ENCODE assay signal across 17 cellular contexts in the genomic region with DNA sequence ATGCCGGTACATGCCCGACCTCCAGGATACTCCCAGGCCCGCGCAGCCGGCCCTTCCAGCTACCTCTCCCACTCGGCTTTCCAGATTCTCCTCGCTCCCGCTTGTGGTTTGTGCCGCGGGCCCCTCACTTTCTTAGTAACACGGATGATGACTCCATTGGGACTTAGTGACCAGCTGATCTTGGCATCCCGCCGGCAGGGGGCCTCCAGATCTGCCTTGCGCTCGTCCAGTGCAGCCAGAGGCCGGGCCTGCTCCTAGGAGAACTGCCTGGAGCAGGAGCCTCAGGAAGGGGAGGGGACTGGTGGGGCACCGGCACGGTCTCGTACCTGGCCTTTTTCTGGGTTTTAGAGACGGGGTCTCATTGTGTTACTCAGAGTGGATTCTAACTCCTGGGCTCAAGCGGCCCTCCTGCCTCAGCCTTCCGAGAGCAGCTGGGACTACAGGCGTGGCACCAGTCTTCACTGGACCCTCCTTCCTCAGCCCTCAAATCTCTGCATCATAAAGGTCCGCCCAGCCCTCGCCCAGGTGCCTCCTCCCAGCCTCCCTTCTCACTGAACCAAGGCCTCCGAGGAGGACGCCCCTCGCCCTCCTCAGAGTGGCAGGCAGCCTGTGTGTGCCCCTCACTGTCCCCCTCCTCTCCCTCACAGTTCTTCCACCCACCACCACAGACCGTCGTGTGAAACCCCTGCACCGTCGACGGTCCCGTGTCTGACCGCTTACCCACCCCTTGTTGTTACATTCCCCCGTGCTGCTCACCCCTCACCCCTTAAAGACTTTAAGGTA.
A peak's percentile ranks its signal among the peaks of the same experiment; 100 is the strongest.
DNase-seq lines count a peak whose midpoint lies in the region; ATAC-seq and TF ChIP-seq lines count a peak whose summit lies in the region.
"Had no signal": no experiment of that assay in that cellular context is flagged by ENCODE, and none has a peak within 500 bp of the region (broad histone marks: within the 10 kb centered on the region; RNA-seq: fewer than 3 reads in every experiment).

No MANE protein-coding gene starts in this region.

- peak overlapping the region; percentile 19; the same call in 1 of the 2 replicates for H2AFZ ChIP-seq in GM23338

- no peak for TF ChIP-seq EP300 in gastroesophageal sphincter (IDR thresholded peaks at IDR 0.05)

- H3K4me1 Mint-ChIP-seq in GM23338 (peaks cover 13% of the 10 kb centered on the region), WTC11 (peaks cover 22% of the 10 kb centered on the region)

- 68 to 74% (median 70%) methylated on average over 33 of the region's 36 CpGs for WGBS in psoas muscle, 3 donors
- WGBS in gastroesophageal sphincter (ENCODE audit: low coverage in 1 of 2), 2 donors = 80 to 84% methylated on average over 6 to 22 of the region's 36 CpGs

- H3K27me3 Mint-ChIP-seq in GM23338 (ENCODE audit: insufficient read depth, low read depth, poor library complexity) (peaks cover 8% of the 10 kb centered on the region), WTC11 (ENCODE audit: low read depth) (no peaks in the 10 kb centered on the region)
- H3K27me3 Mint-ChIP-seq: activated B cell treated with CpG ODN at 0.5 μM for 24 hours had no signal

- H3K4me1 ChIP-seq in GM23338 (ENCODE audit: insufficient read depth) (no peaks in the 10 kb centered on the region), psoas muscle (no peaks in the 10 kb centered on the region), gastroesophageal sphincter (peaks cover 0 to 9% (median 0%) of the 10 kb centered on the region in 3 donors)

- H4K20me1 ChIP-seq in GM23338 (replicated peaks; ENCODE audit: insufficient read depth) = no peaks in the 10 kb centered on the region

- ATAC-seq in GM23338 (peak; percentile 79), WTC11 (peak; percentile 63), left ventricle myocardium superior (peak; percentile 35), psoas muscle (no peak), HG03565 (IDR thresholded peaks at IDR 0.05; ENCODE audit: unreplicated experiment) (no peak), gastroesophageal sphincter (no peak)
- ATAC-seq: activated naive CD4-positive, alpha-beta T cell treated with anti-CD3 and anti-CD28 coated beads, Interleukin-2, amount 50 U/mL, for 72 hours; esophagus mucosa had no signal

- intact Hi-C loops in left ventricle myocardium superior (cut with micrococcal nuclease) = no loop called here
- intact Hi-C loops in psoas muscle (cut with DNase I) = loop anchor here in 1 of 2 donors (10.0 kb wide), 1 partner anchor 157 kb away; the partner anchor contains the start of gene VAV3

- H3K9me3 ChIP-seq in psoas muscle = no peaks in the 10 kb centered on the region
- no peaks in the 10 kb centered on the region for H3K9me3 ChIP-seq in gastroesophageal sphincter
- H3K9me3 ChIP-seq: transverse colon had no signal

- H3K36me3 Mint-ChIP-seq in GM23338 (ENCODE audit: low read depth) (no peaks in the 10 kb centered on the region), WTC11 (no peaks in the 10 kb centered on the region)
- H3K36me3 Mint-ChIP-seq: activated naive CD4-positive, alpha-beta T cell treated with anti-CD3 and anti-CD28 coated beads, Interleukin-2, amount 50 U/mL, for 72 hours; mesothelial cell of epicardium had no signal

- no peak overlapping the region for H3K4me3 ChIP-seq in GM23338
- no peak overlapping the region for H3K4me3 ChIP-seq in psoas muscle
- no peak overlapping the region for H3K4me3 ChIP-seq in gastroesophageal sphincter
- H3K4me3 ChIP-seq: transverse colon had no signal

- H3K4me2 ChIP-seq in GM23338 = no peak overlapping the region

- POLR2A ChIA-PET in WTC11 (lab: Charles Lee) = no interaction called here

- H3K79me2 ChIP-seq in GM23338 (replicated peaks; ENCODE audit: insufficient read depth) = no peaks in the 10 kb centered on the region

- DNase-seq in GM23338 (ENCODE audit: low spot score) (peak; percentile 80), WTC11 (ENCODE audit: low spot score) (peak; percentile 66), left ventricle myocardium superior (peak; percentile 57), psoas muscle (peak; percentile 31 to 61), GM19240 (ENCODE audit: insufficient read length, low spot score) (no peak), NCI-H1436 (lab: John Stamatoyannopoulos, UW) (no peak)
- DNase-seq: activated B cell treated with CpG ODN at 0.5 μM for 24 hours, C1 segment of cervical spinal cord, DMS79, NCI-H446 treated with DMSO at 0.1 percent for 48 hours, SW 1271, transverse colon had no signal

- TF ChIP-seq POLR2A in gastroesophageal sphincter (IDR thresholded peaks at IDR 0.05) = no peak

- no peaks in the 10 kb centered on the region for H3K9me2 ChIP-seq in GM23338 (ENCODE audit: insufficient read depth)

- no peaks in the 10 kb centered on the region for H3K36me3 ChIP-seq in GM23338 (ENCODE audit: insufficient read depth)
- no peaks in the 10 kb centered on the region for H3K36me3 ChIP-seq in psoas muscle (ENCODE audit: insufficient read depth in 1 of 2, low read depth in 1 of 2)
- no peaks in the 10 kb centered on the region for H3K36me3 ChIP-seq in gastroesophageal sphincter
- H3K36me3 ChIP-seq: transverse colon had no signal

- H3K9me3 Mint-ChIP-seq in GM23338 = no peaks in the 10 kb centered on the region
- no peaks in the 10 kb centered on the region for H3K9me3 Mint-ChIP-seq in WTC11
- H3K9me3 Mint-ChIP-seq: activated B cell treated with CpG ODN at 0.5 μM for 24 hours; activated naive CD4-positive, alpha-beta T cell treated with anti-CD3 and anti-CD28 coated beads, Interleukin-2, amount 50 U/mL, for 72 hours; mesothelial cell of epicardium had no signal

- H3K27me3 ChIP-seq in GM23338 (ENCODE audit: insufficient read depth) (no peaks in the 10 kb centered on the region), psoas muscle (ENCODE audit: insufficient read depth in 3 of 3, low read length in 2 of 3) (no peaks in the 10 kb centered on the region), gastroesophageal sphincter (peaks cover 16% of the 10 kb centered on the region)

- CTCF ChIA-PET in WTC11 (lab: Charles Lee) = interaction anchor here (0.6 to 4.8 kb wide), 2 partner anchors 228 to 339 kb away, joined by 3 to 35 read pairs; no protein-coding TSS in a partner anchor

- no peaks in the 10 kb centered on the region for H3F3A ChIP-seq in GM23338 (replicated peaks; ENCODE audit: low read depth)

- H3K27ac Mint-ChIP-seq in GM23338 = no peak overlapping the region
- no peak overlapping the region for H3K27ac Mint-ChIP-seq in WTC11
- H3K27ac Mint-ChIP-seq: activated B cell treated with CpG ODN at 0.5 μM for 24 hours; activated naive CD4-positive, alpha-beta T cell treated with anti-CD3 and anti-CD28 coated beads, Interleukin-2, amount 50 U/mL, for 72 hours; mesothelial cell of epicardium had no signal

- H3K27ac ChIP-seq in GM23338 (ENCODE audit: low read depth) (no peak overlapping the region), psoas muscle (no peak overlapping the region), gastroesophageal sphincter (no peak overlapping the region)
- H3K27ac ChIP-seq: transverse colon had no signal

- peak; percentile 28 to 36; a peak in 3 of 4 replicates for TF ChIP-seq CTCF in GM23338 (conservative IDR thresholded peaks at IDR 0.05; ENCODE audit: low read depth in 2 of 2)
- TF ChIP-seq CTCF in WTC11 (IDR thresholded peaks at IDR 0.05) = no peak
- TF ChIP-seq CTCF in psoas muscle (IDR thresholded peaks at IDR 0.05) = no peak
- no peak for TF ChIP-seq CTCF in gastroesophageal sphincter (IDR thresholded peaks at IDR 0.05)

- no peak overlapping the region for H3K4me3 Mint-ChIP-seq in GM23338
- H3K4me3 Mint-ChIP-seq in WTC11 = no peak overlapping the region
- H3K4me3 Mint-ChIP-seq: activated B cell treated with CpG ODN at 0.5 μM for 24 hours, mesothelial cell of epicardium had no signal

TF ChIP-seq in GM23338, 12 proteins besides CTCF, POLR2A, EP300 and RAD21 (continues in another document):
- TF ChIP-seq CREB1 (CRISPR knock-in tag; IDR thresholded peaks at IDR 0.05; ENCODE audit: low read depth) (no peak), STAT1 (IDR thresholded peaks at IDR 0.05; ENCODE audit: unreplicated experiment) (no peak), EZH2phosphoT487 (IDR thresholded peaks at IDR 0.05; ENCODE audit: unreplicated experiment) (no peak), JUNB (IDR thresholded peaks at IDR 0.05; ENCODE audit: unreplicated experiment) (no peak), ZNF331 (CRISPR knock-in tag; IDR thresholded peaks at IDR 0.05; ENCODE audit: low read depth) (no peak), ZNF114 (CRISPR knock-in tag; IDR thresholded peaks at IDR 0.05) (no peak), NANOG (IDR thresholded peaks at IDR 0.05; ENCODE audit: borderline replicate concordance) (no peak)
- TF ChIP-seq, protein P1, sequence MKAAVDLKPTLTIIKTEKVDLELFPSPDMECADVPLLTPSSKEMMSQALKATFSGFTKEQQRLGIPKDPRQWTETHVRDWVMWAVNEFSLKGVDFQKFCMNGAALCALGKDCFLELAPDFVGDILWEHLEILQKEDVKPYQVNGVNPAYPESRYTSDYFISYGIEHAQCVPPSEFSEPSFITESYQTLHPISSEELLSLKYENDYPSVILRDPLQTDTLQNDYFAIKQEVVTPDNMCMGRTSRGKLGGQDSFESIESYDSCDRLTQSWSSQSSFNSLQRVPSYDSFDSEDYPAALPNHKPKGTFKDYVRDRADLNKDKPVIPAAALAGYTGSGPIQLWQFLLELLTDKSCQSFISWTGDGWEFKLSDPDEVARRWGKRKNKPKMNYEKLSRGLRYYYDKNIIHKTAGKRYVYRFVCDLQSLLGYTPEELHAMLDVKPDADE (IDR thresholded peaks at IDR 0.05) = no peak

TF ChIP-seq in WTC11, 78 proteins besides CTCF, POLR2A, EP300 and RAD21 (continues in another document):
- TF ChIP-seq ZNF281 (CRISPR knock-in tag; IDR thresholded peaks at IDR 0.05) = no peak
- no peak for TF ChIP-seq SMAD4 (CRISPR knock-in tag; IDR thresholded peaks at IDR 0.05)
- no peak for TF ChIP-seq NR3C1 (CRISPR knock-in tag; conservative IDR thresholded peaks at IDR 0.05; ENCODE audit: low read depth)
- no peak for TF ChIP-seq CBFB (CRISPR knock-in tag; IDR thresholded peaks at IDR 0.05; ENCODE audit: low read depth)

Comparison
In these comparisons a context has a peak if more than half of its experiments do, and no peak if none do; other contexts are left out.
1. ATAC-seq: peak in GM23338 (single experiment), WTC11 (single experiment) and left ventricle myocardium superior (single experiment); none in psoas muscle (0 of 4), HG03565 (single experiment) and gastroesophageal sphincter (single experiment).
2. DNase-seq: peak in GM23338 (single experiment), WTC11 (single experiment), left ventricle myocardium superior (single experiment) and psoas muscle (2 of 2); none in GM19240 (single experiment) and NCI-H1436 (single experiment).
3. CTCF ChIP-seq: peak in GM23338 (2 of 2); none in WTC11 (single experiment), psoas muscle (single experiment) and gastroesophageal sphincter (0 of 4).